10 cellular contexts compared by ENCODE assay signal in the genomic region with DNA sequence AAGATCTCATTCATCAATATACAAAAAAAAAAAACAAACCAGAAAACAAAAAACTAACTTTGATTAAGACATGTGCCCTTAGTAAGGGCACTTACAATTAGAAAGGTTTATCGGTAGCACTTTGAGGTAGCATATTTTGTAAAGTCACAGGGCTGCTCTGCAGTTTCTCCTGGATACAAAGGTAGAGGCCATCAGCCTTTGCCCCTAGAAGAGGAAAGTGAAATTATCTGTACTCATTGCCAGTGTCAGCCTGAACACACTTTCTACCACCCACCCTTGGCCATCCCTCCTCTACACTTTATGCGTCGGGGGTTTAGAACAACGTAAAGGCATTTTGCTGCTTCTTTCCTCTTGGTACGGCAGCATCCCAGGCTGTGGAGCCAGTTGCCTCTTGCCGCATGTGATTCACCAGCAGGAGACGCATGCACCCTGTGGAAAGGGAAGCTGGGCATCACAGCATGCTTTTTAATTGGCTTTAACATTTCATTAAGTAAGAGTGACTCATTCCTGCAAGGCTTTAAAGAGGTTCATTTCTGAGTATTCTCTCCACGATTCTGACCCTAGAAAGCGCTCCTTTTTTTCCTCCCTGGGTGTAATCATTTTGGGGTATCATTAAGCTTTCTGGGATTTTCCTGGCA.
A peak's percentile ranks its signal among the peaks of the same experiment; 100 is the strongest.
DNase-seq lines count a peak whose midpoint lies in the region; ATAC-seq, FAIRE-seq and TF ChIP-seq lines count a peak whose summit lies in the region.
"Had no signal": no experiment of that assay in that cellular context is flagged by ENCODE, and none has a peak within 500 bp of the region (broad histone marks: within the 10 kb centered on the region; RNA-seq: fewer than 3 reads in every experiment).

No MANE protein-coding gene starts in this region.

- no peak for DNase-seq in AG04449 (ENCODE audit: low read depth, low spot score)
- peak; percentile 61 for DNase-seq in HT-29 (ENCODE audit: low spot score)
- peak; percentile 20 for DNase-seq in amniotic stem cell (lab: John Stamatoyannopoulos, UW)
- DNase-seq in kidney = no peak
- DNase-seq in DMS79 treated with DMSO at 0.1 percent for 48 hours (lab: John Stamatoyannopoulos, UW) = no peak

- no peak overlapping the region for H3K9ac ChIP-seq in kidney (ENCODE audit: low read length in 2 of 2)

- intact Hi-C loops in kidney (cut with DNase I) = no loop called here

- CTCF ChIA-PET in AG04449 (lab: Yijun Ruan, JAX) = interaction anchor here (0.7 to 4.6 kb wide), 12 partner anchors 11 to 1466 kb away, joined by 3 to 24 read pairs (median 4); no protein-coding TSS in a partner anchor

- H3K9me3 ChIP-seq in kidney (ENCODE audit: control insufficient read depth in 1 of 2, low read length in 2 of 2) = no peaks in the 10 kb centered on the region
- H3K9me3 ChIP-seq: suprapubic skin had no signal

- TF ChIP-seq CTCF in AG04449 (IDR thresholded peaks at IDR 0.05; ENCODE audit: insufficient read depth, low read length, missing control alignments) (peak; percentile 64), kidney (IDR thresholded peaks at IDR 0.05; ENCODE audit: borderline replicate concordance, extremely low read depth, insufficient read depth) (peak; percentile 56)

- H3K36me3 ChIP-seq in kidney (ENCODE audit: control insufficient read depth in 1 of 2, insufficient read depth in 2 of 2, low read length in 2 of 2) = peaks cover 0 to 2% of the 10 kb centered on the region in 2 donors

- no peak overlapping the region for H3K4me3 ChIP-seq in AG04449 (ENCODE audit: low read depth, low read length)
- no peak overlapping the region for H3K4me3 ChIP-seq in kidney (ENCODE audit: low read length in 2 of 2)
- H3K4me3 ChIP-seq: SK-N-MC, suprapubic skin had no signal

- ATAC-seq in GM18867 (IDR thresholded peaks at IDR 0.05; ENCODE audit: unreplicated experiment) (no peak), HG02623 (IDR thresholded peaks at IDR 0.05; ENCODE audit: unreplicated experiment) (no peak), GM18519 (IDR thresholded peaks at IDR 0.05; ENCODE audit: low FRiP score, unreplicated experiment) (no peak)

- FAIRE-seq in kidney (lab: Jason Lieb, UNC) = no peak

- peaks cover 14 to 17% of the 10 kb centered on the region in 2 donors for H3K4me1 ChIP-seq in kidney (ENCODE audit: control insufficient read depth in 1 of 2, insufficient read depth in 1 of 2, low read depth in 1 of 2, low read length in 2 of 2)

- H3K27ac ChIP-seq in kidney (ENCODE audit: low read depth in 2 of 2, low read length in 2 of 2) = peak overlapping the region in 1 of 2 donors; percentile 32
- H3K27ac ChIP-seq: SK-N-MC, suprapubic skin had no signal

- POLR2A ChIA-PET in AG04449 (lab: Yijun Ruan, JAX) = no interaction called here

Comparison
In these comparisons a context has a peak if more than half of its experiments do, and no peak if none do; other contexts are left out.
1. DNase-seq: peak in HT-29 (single experiment) and amniotic stem cell (single experiment); none in AG04449 (single experiment), kidney (single experiment) and DMS79 treated with DMSO at 0.1 percent for 48 hours (single experiment).